8 cellular contexts compared by ENCODE assay signal in genomic region chr6:37566209-37566859, GRCh38.
DNase-seq lines count a peak whose midpoint lies in the region; ATAC-seq and TF ChIP-seq lines count a peak whose summit lies in the region.

No MANE protein-coding gene starts in this region.

- H3K36me3 Mint-ChIP-seq in HFFc6 (ENCODE audit: low read depth), result no peaks in the 10 kb centered on the region
- no peaks in the 10 kb centered on the region for H3K36me3 Mint-ChIP-seq in activated CD8-positive, alpha-beta T cell treated with anti-CD3 and anti-CD28 coated beads, Interleukin-2, amount 10 ng/mL, durations not matched to agents 7 days and 5 days (ENCODE audit: low read depth)

- H3K4me2 ChIP-seq in DOHH2 (ENCODE audit: low read length), result peak overlapping the region; percentile 51

- ATAC-seq in activated CD8-positive, alpha-beta T cell treated with anti-CD3 and anti-CD28 coated beads, Interleukin-2, amount 10 ng/mL, durations not matched to agents 7 days and 5 days, result peak; percentile 96
- peak; percentile 79 for ATAC-seq in mucosa of descending colon

- no peaks in the 10 kb centered on the region for H4K20me1 ChIP-seq in DOHH2 (ENCODE audit: control insufficient read depth, insufficient read depth, low read depth, low read length)

- H3K27me3 Mint-ChIP-seq in HFFc6 (ENCODE audit: insufficient read depth), result peaks cover 36% of the 10 kb centered on the region
- peaks cover 17% of the 10 kb centered on the region for H3K27me3 Mint-ChIP-seq in activated CD8-positive, alpha-beta T cell treated with anti-CD3 and anti-CD28 coated beads, Interleukin-2, amount 10 ng/mL, durations not matched to agents 7 days and 5 days (ENCODE audit: low read depth)

- DNase-seq in HFFc6 (no peak), NCI-H345 treated with DMSO at 0.1 percent for 48 hours (lab: John Stamatoyannopoulos, UW; ENCODE audit: unreplicated experiment) (peak; percentile 54), mucosa of descending colon (peak in 2 of 3 donors; percentile 56 to 68), cortex of kidney (lab: John Stamatoyannopoulos, UW) (no peak)
- peak; percentile 75 for DNase-seq in activated CD8-positive, alpha-beta T cell treated with anti-CD3 and anti-CD28 coated beads, Interleukin-2, amount 10 ng/mL, durations not matched to agents 7 days and 5 days
- DNase-seq in effector CD8-positive, alpha-beta T cell (lab: John Stamatoyannopoulos, UW), result peak; percentile 63
- DNase-seq in stimulated activated CD8-positive, alpha-beta memory T cell treated with anti-CD3 and anti-CD28 coated beads, Interleukin-4, amount 100 ng/mL, for 24 hours (ENCODE audit: low read depth), result peak; percentile 61

- intact Hi-C loops in mucosa of descending colon (cut with DNase I, micrococcal nuclease), result loop anchor here in 1 of 2 donors (5.0 kb wide), 1 partner anchor 184 kb away; no protein-coding TSS in a partner anchor

- no peaks in the 10 kb centered on the region for H3F3A ChIP-seq in DOHH2 (ENCODE audit: control insufficient read depth, insufficient read depth)

- peaks cover 7% of the 10 kb centered on the region for H3K4me1 Mint-ChIP-seq in HFFc6 (ENCODE audit: low read depth)
- H3K4me1 Mint-ChIP-seq in activated CD8-positive, alpha-beta T cell treated with anti-CD3 and anti-CD28 coated beads, Interleukin-2, amount 10 ng/mL, durations not matched to agents 7 days and 5 days (ENCODE audit: low read depth), result peaks cover 3% of the 10 kb centered on the region

- H3K4me1 ChIP-seq in DOHH2 (ENCODE audit: control insufficient read depth, low read length) (peaks cover 16% of the 10 kb centered on the region), mucosa of descending colon (ENCODE audit: low read depth) (no peaks in the 10 kb centered on the region)

- H3K4me3 ChIP-seq in DOHH2 (ENCODE audit: low read length) (peak overlapping the region; percentile 29; the same call in 1 of the 2 replicates), mucosa of descending colon (no peak overlapping the region)

- H3K9me2 ChIP-seq in DOHH2 (replicated peaks; ENCODE audit: control insufficient read depth, low read length), result no peaks in the 10 kb centered on the region

- no peaks in the 10 kb centered on the region for H3K9me3 Mint-ChIP-seq in HFFc6
- no peaks in the 10 kb centered on the region for H3K9me3 Mint-ChIP-seq in activated CD8-positive, alpha-beta T cell treated with anti-CD3 and anti-CD28 coated beads, Interleukin-2, amount 10 ng/mL, durations not matched to agents 7 days and 5 days (ENCODE audit: insufficient read depth)

- no peaks in the 10 kb centered on the region for H3K79me2 ChIP-seq in DOHH2 (ENCODE audit: control insufficient read depth, low read length)

- no peaks in the 10 kb centered on the region for H3K9me3 ChIP-seq in DOHH2 (ENCODE audit: control insufficient read depth, insufficient read depth, low read length)
- no peaks in the 10 kb centered on the region for H3K9me3 ChIP-seq in mucosa of descending colon

- H3K27ac Mint-ChIP-seq in HFFc6, result no peak overlapping the region
- H3K27ac Mint-ChIP-seq in activated CD8-positive, alpha-beta T cell treated with anti-CD3 and anti-CD28 coated beads, Interleukin-2, amount 10 ng/mL, durations not matched to agents 7 days and 5 days, result no peak overlapping the region

- H3K36me3 ChIP-seq in DOHH2 (ENCODE audit: control insufficient read depth, low read length) (no peaks in the 10 kb centered on the region), mucosa of descending colon (ENCODE audit: low read depth) (no peaks in the 10 kb centered on the region)

- H3K27me3 ChIP-seq in DOHH2 (ENCODE audit: control insufficient read depth, low read length), result peaks cover 63% of the 10 kb centered on the region

- CTCF ChIA-PET in activated CD8-positive, alpha-beta T cell treated with anti-CD3 and anti-CD28 coated beads, Interleukin-2, amount 10 ng/mL, durations not matched to agents 7 days and 5 days (lab: Charles Lee), result interaction anchor here (0.6 to 2.9 kb wide), 39 partner anchors 11 to 241 kb away, joined by 3 to 29 read pairs (median 4); partner anchors contain the start of genes CCDC167 and CMTR1

- peak overlapping the region; percentile 71 for H3K4me3 Mint-ChIP-seq in HFFc6
- H3K4me3 Mint-ChIP-seq in activated CD8-positive, alpha-beta T cell treated with anti-CD3 and anti-CD28 coated beads, Interleukin-2, amount 10 ng/mL, durations not matched to agents 7 days and 5 days, result peak overlapping the region; percentile 29

- peak; percentile 94 for TF ChIP-seq CTCF in DOHH2 (IDR thresholded peaks at IDR 0.05; ENCODE audit: low read depth, low read length, poor library complexity, severe bottlenecking)
- peak; percentile 86 for TF ChIP-seq CTCF in HFFc6 (IDR thresholded peaks at IDR 0.05)
- peak; percentile 62 for TF ChIP-seq CTCF in mucosa of descending colon (IDR thresholded peaks at IDR 0.05)

- H3K27ac ChIP-seq in DOHH2 (ENCODE audit: low read depth, low read length), result no peak overlapping the region

- POLR2A ChIA-PET in activated CD8-positive, alpha-beta T cell treated with anti-CD3 and anti-CD28 coated beads, Interleukin-2, amount 10 ng/mL, durations not matched to agents 7 days and 5 days (lab: Charles Lee), result no interaction called here

Comparison
In these comparisons a context has a peak if more than half of its experiments do, and no peak if none do; other contexts are left out.
1. DNase-seq: peak in NCI-H345 treated with DMSO at 0.1 percent for 48 hours (single experiment), activated CD8-positive, alpha-beta T cell treated with anti-CD3 and anti-CD28 coated beads, Interleukin-2, amount 10 ng/mL, durations not matched to agents 7 days and 5 days (single experiment), effector CD8-positive, alpha-beta T cell (single experiment), mucosa of descending colon (2 of 3) and stimulated activated CD8-positive, alpha-beta memory T cell treated with anti-CD3 and anti-CD28 coated beads, Interleukin-4, amount 100 ng/mL, for 24 hours (single experiment); none in HFFc6 (single experiment) and cortex of kidney (single experiment).
2. Peak in every context shown above with its lines, with median percentiles within 50 percentile points of each other: CTCF ChIP-seq.